In genomic region chr3:105385868-105386508, GRCh38 we compare ENCODE assay signal across 12 cellular contexts. TPM values are rescaled to one million over a fixed set of nuclear protein-coding genes. Genes with fewer than 3 reads are reported as not detected.
A peak's percentile ranks its signal among the peaks of the same experiment; 100 is the strongest.
DNase-seq lines count a peak whose midpoint lies in the region; ATAC-seq and TF ChIP-seq lines count a peak whose summit lies in the region.
"Had no signal": no experiment of that assay in that cellular context is flagged by ENCODE, and none has a peak within 500 bp of the region (broad histone marks: within the 10 kb centered on the region; RNA-seq: fewer than 3 reads in every experiment).

No MANE protein-coding gene starts in this region.

- H3K9me3 Mint-ChIP-seq in type B pancreatic cell: peaks cover 10% of the 10 kb centered on the region

- no peaks in the 10 kb centered on the region for H3K27me3 ChIP-seq in HAP-1 (ENCODE audit: low read depth)
- H3K27me3 ChIP-seq: heart right ventricle had no signal

- DNase-seq in DMS153 (lab: John Stamatoyannopoulos, UW): peak; percentile 19
- peak; percentile 18 for DNase-seq in NOMO-1 treated with dmso at 0.1 percent for 144 hours (lab: John Stamatoyannopoulos, UW; ENCODE audit: unreplicated experiment)
- DNase-seq in HAP-1 (ENCODE audit: low spot score in 2 of 2): no peak
- no peak for DNase-seq in NCI-H1105 treated with DMSO at 0.1 percent for 48 hours (lab: John Stamatoyannopoulos, UW)
- DNase-seq in type B pancreatic cell (ENCODE audit: extremely low spot score, unreplicated experiment): no peak
- DNase-seq: aorta, heart right ventricle, NCI-H2171 treated with DMSO at 0.1 percent for 48 hours had no signal

- H3K27ac Mint-ChIP-seq in type B pancreatic cell: no peak overlapping the region

- no peaks in the 10 kb centered on the region for H3K4me1 ChIP-seq in HAP-1
- H3K4me1 ChIP-seq: heart right ventricle had no signal

- no peak for TF ChIP-seq CTCF in type B pancreatic cell (conservative IDR thresholded peaks at IDR 0.05)

- ATAC-seq in GM19463 (IDR thresholded peaks at IDR 0.05; ENCODE audit: unreplicated experiment) (peak; percentile 85), HG03108 (IDR thresholded peaks at IDR 0.05; ENCODE audit: unreplicated experiment) (peak; percentile 64), GM21381 (IDR thresholded peaks at IDR 0.05; ENCODE audit: unreplicated experiment) (no peak)
- ATAC-seq: activated CD4-positive, CD25-positive, alpha-beta regulatory T cell treated with anti-CD3 and anti-CD28 coated beads, Interleukin-2, amount 50 U/mL, for 24 hours; heart right ventricle had no signal

- H3K9me3 ChIP-seq in HAP-1: no peaks in the 10 kb centered on the region

- H3K27me3 Mint-ChIP-seq in type B pancreatic cell: no peaks in the 10 kb centered on the region

- H3K4me1 Mint-ChIP-seq in type B pancreatic cell (ENCODE audit: unreplicated experiment): peaks cover 6% of the 10 kb centered on the region

- H3K4me3 ChIP-seq in HAP-1: no peak overlapping the region
- H3K4me3 ChIP-seq: heart right ventricle had no signal

- no peak overlapping the region for H3K4me3 Mint-ChIP-seq in type B pancreatic cell

- in situ Hi-C loops in HAP-1 (cut with MboI; ENCODE audit: low sequenced_read_pairs): no loop called here

- H3K36me3 ChIP-seq in HAP-1 (replicated peaks): no peaks in the 10 kb centered on the region
- H3K36me3 ChIP-seq: heart right ventricle had no signal

- peaks cover 23% of the 10 kb centered on the region for H3K36me3 Mint-ChIP-seq in type B pancreatic cell

RNA-seq across cellular contexts. Expression of gene ALCAM, which starts 19.3 kb away (rescaled TPM):
- 84.6 and 101 TPM in 2 replicates for total RNA-seq in type B pancreatic cell (ENCODE audit: low replicate concordance)

Comparison
In these comparisons a context has a peak if more than half of its experiments do, and no peak if none do; other contexts are left out.
1. DNase-seq: peak in DMS153 (single experiment) and NOMO-1 treated with dmso at 0.1 percent for 144 hours (single experiment); none in HAP-1 (0 of 2), NCI-H1105 treated with DMSO at 0.1 percent for 48 hours (single experiment) and type B pancreatic cell (single experiment).